In genomic region chr14:49920935-49921334, GRCh38 we compare ENCODE assay signal across 25 cellular contexts. TPM values are rescaled to one million over a fixed set of nuclear protein-coding genes. Genes with fewer than 3 reads are reported as not detected.
DNase-seq lines count a peak whose midpoint lies in the region; ATAC-seq, FAIRE-seq and TF ChIP-seq lines count a peak whose summit lies in the region.
"Had no signal": no experiment of that assay in that cellular context is flagged by ENCODE, and none has a peak within 500 bp of the region (broad histone marks: within the 10 kb centered on the region; RNA-seq: fewer than 3 reads in every experiment).

No MANE protein-coding gene starts in this region.

- H3K4me1 Mint-ChIP-seq in activated CD8-positive, alpha-beta T cell treated with anti-CD3 and anti-CD28 coated beads for 36 hours (ENCODE audit: low read depth): peaks cover 14% of the 10 kb centered on the region
- peaks cover 12% of the 10 kb centered on the region for H3K4me1 Mint-ChIP-seq in activated CD8-positive, alpha-beta T cell treated with anti-CD3 and anti-CD28 coated beads, Interleukin-2, amount 10 ng/mL, durations not matched to agents 7 days and 5 days (ENCODE audit: low read depth)
- H3K4me1 Mint-ChIP-seq: immature natural killer cell had no signal

- H2AFZ ChIP-seq in GM12878 (ENCODE audit: control insufficient read depth, low read depth, low read length): peak overlapping the region; percentile 43

- H4K20me1 ChIP-seq in GM12878 (ENCODE audit: control insufficient read depth, insufficient read depth): no peaks in the 10 kb centered on the region
- H4K20me1 ChIP-seq: BLaER1 had no signal

- peak; percentile 60 for ATAC-seq in activated CD8-positive, alpha-beta T cell treated with anti-CD3 and anti-CD28 coated beads for 36 hours
- no peak for ATAC-seq in activated CD8-positive, alpha-beta T cell treated with anti-CD3 and anti-CD28 coated beads, Interleukin-2, amount 10 ng/mL, durations not matched to agents 7 days and 5 days
- ATAC-seq in HG03565 (IDR thresholded peaks at IDR 0.05; ENCODE audit: unreplicated experiment): peak; percentile 49
- peak; percentile 95 for ATAC-seq in GM12878
- ATAC-seq in GM18520 (IDR thresholded peaks at IDR 0.05; ENCODE audit: unreplicated experiment): no peak

- no peak for DNase-seq in activated CD8-positive, alpha-beta T cell treated with anti-CD3 and anti-CD28 coated beads for 36 hours
- DNase-seq in activated CD8-positive, alpha-beta T cell treated with anti-CD3 and anti-CD28 coated beads, Interleukin-2, amount 10 ng/mL, durations not matched to agents 7 days and 5 days: no peak
- no peak for DNase-seq in GM12878 (ENCODE audit: low read depth, low spot score)
- no peak for DNase-seq in transverse colon
- DNase-seq in brain microvascular endothelial cell: no peak
- DNase-seq in activated CD4-positive, alpha-beta T cell treated with anti-CD3 and anti-CD28 coated beads for 48 hours: no peak
- DNase-seq: activated CD4-positive, alpha-beta memory T cell treated with anti-CD3 and anti-CD28 coated beads for 36 hours; activated naive CD4-positive, alpha-beta T cell treated with anti-CD3 and anti-CD28 coated beads, Interleukin-2, amount 50 U/mL, for 16 hours; activated T-cell treated with anti-CD3 and anti-CD28 coated beads, Interleukin-2, amount 50 U/mL, for 4 hours; anterior cingulate cortex; Calu3; central memory CD4-positive, alpha-beta T cell; dorsolateral prefrontal cortex; immature natural killer cell; NCI-H774; stimulated activated CD4-positive, alpha-beta T cell treated with anti-CD3 and anti-CD28 coated beads, Interleukin-4, amount 100 ng/mL, for 4 hours; WERI-Rb-1 had no signal

- H3K4me3 ChIP-seq in GM12878: no peak overlapping the region
- H3K4me3 ChIP-seq in transverse colon: no peak overlapping the region
- no peak overlapping the region for H3K4me3 ChIP-seq in brain microvascular endothelial cell (ENCODE audit: low read depth, low read length)
- H3K4me3 ChIP-seq: BLaER1, dorsolateral prefrontal cortex, SJSA1, smooth muscle cell, vagina had no signal

- H3K9me3 Mint-ChIP-seq in activated CD8-positive, alpha-beta T cell treated with anti-CD3 and anti-CD28 coated beads for 36 hours: no peaks in the 10 kb centered on the region
- H3K9me3 Mint-ChIP-seq in activated CD8-positive, alpha-beta T cell treated with anti-CD3 and anti-CD28 coated beads, Interleukin-2, amount 10 ng/mL, durations not matched to agents 7 days and 5 days (ENCODE audit: insufficient read depth): no peaks in the 10 kb centered on the region
- H3K9me3 Mint-ChIP-seq: activated CD4-positive, alpha-beta memory T cell treated with anti-CD3 and anti-CD28 coated beads for 36 hours; activated T-cell treated with anti-CD3 and anti-CD28 coated beads, Interleukin-2, amount 50 U/mL, for 4 hours; immature natural killer cell had no signal

- TF ChIP-seq EP300 in GM12878 (IDR thresholded peaks at IDR 0.05; ENCODE audit: borderline replicate concordance in 1 of 2, control insufficient read depth in 1 of 2, low read depth in 2 of 2, low read length in 2 of 2) (no peak), transverse colon (IDR thresholded peaks at IDR 0.05; ENCODE audit: low read depth) (no peak)

- 7% methylated on average over 2 of the region's 2 CpGs for WGBS in GM12878 (ENCODE audit: insufficient coverage, insufficient replicate concordance, low lambda C conversion rate, missing lambda C conversion rate)
- WGBS in transverse colon (ENCODE audit: low coverage in 1 of 2), 2 donors: 76 to 93% methylated on average over 2 of the region's 2 CpGs

- CTCF ChIA-PET in activated CD8-positive, alpha-beta T cell treated with anti-CD3 and anti-CD28 coated beads for 36 hours (lab: Charles Lee): no interaction called here
- CTCF ChIA-PET in activated CD8-positive, alpha-beta T cell treated with anti-CD3 and anti-CD28 coated beads, Interleukin-2, amount 10 ng/mL, durations not matched to agents 7 days and 5 days (lab: Charles Lee): interaction anchor here (1.1 kb wide), 1 partner anchor 59 kb away, joined by 3 read pairs; no protein-coding TSS in a partner anchor
- CTCF ChIA-PET in GM12878 (lab: Yijun Ruan, JAX): no interaction called here

- no peak overlapping the region for H3K9ac ChIP-seq in GM12878 (ENCODE audit: control insufficient read depth, insufficient read depth, low read length)
- H3K9ac ChIP-seq: BLaER1 had no signal

- no TSS peak for BruUV-seq in GM12878 (replicated peaks; lab: Mats Ljungman, UMichigan)

- H3K9me3 ChIP-seq in GM12878 (replicated peaks; ENCODE audit: control insufficient read depth, insufficient read depth, low read length) (no peaks in the 10 kb centered on the region), transverse colon (no peaks in the 10 kb centered on the region)
- H3K9me3 ChIP-seq: BLaER1, SJSA1, vagina had no signal

- RAD21 ChIA-PET in GM12878 (lab: Charles Lee; ENCODE audit: unreplicated experiment): interaction anchor here (0.7 to 1.0 kb wide), 3 partner anchors 9 to 82 kb away, joined by 3 to 6 read pairs (median 4); no protein-coding TSS in a partner anchor

- TF ChIP-seq POLR2A in GM12878 (IDR thresholded peaks at IDR 0.05; ENCODE audit: low read depth, low read length) (no peak), transverse colon (IDR thresholded peaks at IDR 0.05) (no peak)

- POLR2A ChIA-PET in activated CD8-positive, alpha-beta T cell treated with anti-CD3 and anti-CD28 coated beads for 36 hours (lab: Charles Lee): no interaction called here
- POLR2A ChIA-PET in activated CD8-positive, alpha-beta T cell treated with anti-CD3 and anti-CD28 coated beads, Interleukin-2, amount 10 ng/mL, durations not matched to agents 7 days and 5 days (lab: Charles Lee): no interaction called here
- POLR2A ChIA-PET in GM12878 (lab: Charles Lee): interaction anchor here (0.5 to 1.2 kb wide), 4 partner anchors 9 to 80 kb away, joined by 3 to 5 read pairs (median 3); no protein-coding TSS in a partner anchor

- no peak for FAIRE-seq in GM12878 (lab: Jason Lieb, UNC)
- FAIRE-seq: A204.1 had no signal

- no peak overlapping the region for H3K4me2 ChIP-seq in GM12878 (ENCODE audit: control insufficient read depth, insufficient read depth)
- H3K4me2 ChIP-seq: BLaER1, smooth muscle cell had no signal

- no peak for TF ChIP-seq RAD21 in GM12878 (IDR thresholded peaks at IDR 0.05; ENCODE audit: insufficient read depth, low read depth, low read length)

- SMC1A ChIA-PET in GM12878 (lab: Charles Lee; ENCODE audit: uncharacterized antibody, unreplicated experiment): interaction anchor here (0.7 to 1.2 kb wide), 2 partner anchors 13 to 28 kb away, joined by 3 to 5 read pairs; no protein-coding TSS in a partner anchor

- no peak for TF ChIP-seq CTCF in activated CD8-positive, alpha-beta T cell treated with anti-CD3 and anti-CD28 coated beads for 36 hours (IDR thresholded peaks at IDR 0.05)
- TF ChIP-seq CTCF in GM12878 (IDR thresholded peaks at IDR 0.05 in 2 of 3, conservative IDR thresholded peaks at IDR 0.05 in 1 of 3; ENCODE audit: control insufficient read depth in 2 of 3, extremely low read depth in 1 of 3, insufficient read depth in 1 of 3, low read depth in 3 of 3, low read length in 3 of 3) (no peak), transverse colon (IDR thresholded peaks at IDR 0.05) (no peak), brain microvascular endothelial cell (IDR thresholded peaks at IDR 0.05; ENCODE audit: low read depth, low read length, missing control alignments) (no peak)

- H3K27me3 ChIP-seq in GM12878 (replicated peaks in 1 of 2; ENCODE audit: control insufficient read depth in 2 of 2, insufficient read depth in 2 of 2, low read length in 1 of 2) (no peaks in the 10 kb centered on the region), transverse colon (no peaks in the 10 kb centered on the region), brain microvascular endothelial cell (replicated peaks) (no peaks in the 10 kb centered on the region)
- H3K27me3 ChIP-seq: BLaER1, dorsolateral prefrontal cortex, SJSA1, vagina had no signal

- intact Hi-C loops in activated CD8-positive, alpha-beta T cell treated with anti-CD3 and anti-CD28 coated beads for 36 hours (cut with micrococcal nuclease): no loop called here
- intact Hi-C loops in GM12878 (cut with micrococcal nuclease; ENCODE audit: unreplicated experiment) (no loop called here), transverse colon (cut with DNase I; ENCODE audit: low total_unique reads) (no loop called here)

- no peak overlapping the region for H3K4me3 Mint-ChIP-seq in activated CD8-positive, alpha-beta T cell treated with anti-CD3 and anti-CD28 coated beads for 36 hours
- H3K4me3 Mint-ChIP-seq in activated CD8-positive, alpha-beta T cell treated with anti-CD3 and anti-CD28 coated beads, Interleukin-2, amount 10 ng/mL, durations not matched to agents 7 days and 5 days: no peak overlapping the region
- H3K4me3 Mint-ChIP-seq: activated CD4-positive, alpha-beta memory T cell treated with anti-CD3 and anti-CD28 coated beads for 36 hours; activated T-cell treated with anti-CD3 and anti-CD28 coated beads, Interleukin-2, amount 50 U/mL, for 4 hours; immature natural killer cell had no signal

- no peak overlapping the region for H3K27ac ChIP-seq in GM12878 (ENCODE audit: control insufficient read depth, insufficient read depth)
- peak overlapping the region in 3 of 4 donors; percentile 21 to 55 (median 21) for H3K27ac ChIP-seq in transverse colon
- no peak overlapping the region for H3K27ac ChIP-seq in brain microvascular endothelial cell
- H3K27ac ChIP-seq: BLaER1, dorsolateral prefrontal cortex, HL-60, SJSA1, vagina, WERI-Rb-1 had no signal

- no peaks in the 10 kb centered on the region for H3K27me3 Mint-ChIP-seq in activated CD8-positive, alpha-beta T cell treated with anti-CD3 and anti-CD28 coated beads for 36 hours
- H3K27me3 Mint-ChIP-seq in activated CD8-positive, alpha-beta T cell treated with anti-CD3 and anti-CD28 coated beads, Interleukin-2, amount 10 ng/mL, durations not matched to agents 7 days and 5 days (ENCODE audit: low read depth): no peaks in the 10 kb centered on the region
- H3K27me3 Mint-ChIP-seq: activated CD4-positive, alpha-beta memory T cell treated with anti-CD3 and anti-CD28 coated beads for 36 hours had no signal

- no peaks in the 10 kb centered on the region for H3K36me3 Mint-ChIP-seq in activated CD8-positive, alpha-beta T cell treated with anti-CD3 and anti-CD28 coated beads for 36 hours (ENCODE audit: low read depth)
- H3K36me3 Mint-ChIP-seq in activated CD8-positive, alpha-beta T cell treated with anti-CD3 and anti-CD28 coated beads, Interleukin-2, amount 10 ng/mL, durations not matched to agents 7 days and 5 days (ENCODE audit: low read depth): no peaks in the 10 kb centered on the region
- H3K36me3 Mint-ChIP-seq: activated CD4-positive, alpha-beta memory T cell treated with anti-CD3 and anti-CD28 coated beads for 36 hours had no signal

- in situ Hi-C loops in GM12878 (cut with MboI) (no loop called here), transverse colon (cut with MboI; ENCODE audit: low pct_ligation_motif_present in 1 of 4, low pct_unique_long_range_greater_than_20kb in 1 of 4, low sequenced_read_pairs in 3 of 4) (no loop called here), brain microvascular endothelial cell (cut with HindIII; ENCODE audit: low pct_ligation_motif_present, low sequenced_read_pairs) (no loop called here)

- H3K27ac Mint-ChIP-seq in activated CD8-positive, alpha-beta T cell treated with anti-CD3 and anti-CD28 coated beads for 36 hours: no peak overlapping the region
- H3K27ac Mint-ChIP-seq in activated CD8-positive, alpha-beta T cell treated with anti-CD3 and anti-CD28 coated beads, Interleukin-2, amount 10 ng/mL, durations not matched to agents 7 days and 5 days: no peak overlapping the region
- H3K27ac Mint-ChIP-seq: activated CD4-positive, alpha-beta memory T cell treated with anti-CD3 and anti-CD28 coated beads for 36 hours; immature natural killer cell had no signal

- H3K4me1 ChIP-seq in GM12878 (ENCODE audit: control insufficient read depth, insufficient read depth, low read length) (peaks cover 6% of the 10 kb centered on the region), transverse colon (peaks cover 0 to 6% (median 0%) of the 10 kb centered on the region in 4 donors)
- H3K4me1 ChIP-seq: SJSA1, vagina had no signal

- no peaks in the 10 kb centered on the region for H3K36me3 ChIP-seq in GM12878 (ENCODE audit: control insufficient read depth in 2 of 2, insufficient read depth in 2 of 2, low read length in 1 of 2)
- no peaks in the 10 kb centered on the region for H3K36me3 ChIP-seq in transverse colon
- H3K36me3 ChIP-seq in brain microvascular endothelial cell (replicated peaks): no peaks in the 10 kb centered on the region
- H3K36me3 ChIP-seq: BLaER1, SJSA1, vagina, WERI-Rb-1 had no signal

- H3K79me2 ChIP-seq in GM12878 (ENCODE audit: control insufficient read depth, insufficient read depth, low read length): no peaks in the 10 kb centered on the region

RNA-seq across cellular contexts. Expression of gene ARF6, which starts 28.1 kb away (rescaled TPM):
- 100 to 1,000 TPM; 170 TPM for total RNA-seq in activated CD8-positive, alpha-beta T cell treated with anti-CD3 and anti-CD28 coated beads for 36 hours
- total RNA-seq in activated CD8-positive, alpha-beta T cell treated with anti-CD3 and anti-CD28 coated beads, Interleukin-2, amount 10 ng/mL, durations not matched to agents 7 days and 5 days: 100 to 1,000 TPM; 183 to 193 TPM
- 27.7 and 30.1 TPM in 2 replicates for total RNA-seq in GM12878 (2013; cell fraction: nucleolus; rRNA removed)
- 64.5 and 66.1 TPM in 2 replicates for total RNA-seq in GM12878 (2014; rRNA removed)
- 49.8 and 50.0 TPM in 2 replicates for total RNA-seq in GM12878 (2014; rRNA removed; fragmentation: Illumina TruSeq; extraction: Trizol)
- total RNA-seq in GM12878 (2021): 91.3 and 94.2 TPM in 2 replicates
- polyA plus RNA-seq in GM12878 (2011; ENCODE audit: low read depth): 27.1 TPM
- 47.8 and 52.2 TPM in 2 replicates for polyA plus RNA-seq in GM12878 (2011; rRNA removed)
- polyA plus RNA-seq in GM12878 (2011; cell fraction: cytosol; rRNA removed): 32.4 and 36.0 TPM in 2 replicates
- polyA plus RNA-seq in GM12878 (2011; cell fraction: nucleus; rRNA removed): 27.7 and 42.9 TPM in 2 replicates
- polyA plus RNA-seq in GM12878 (2012): 57.0 and 69.3 TPM in 2 replicates
- 74.8 and 82.5 TPM in 2 replicates for polyA plus RNA-seq in GM12878 (2014; fragmentation: Illumina TruSeq; extraction: Trizol)
- 10 to 100 TPM; 46.8 to 86.6 TPM for polyA plus RNA-seq in GM12878 (2014; fragmentation: Nextera tagmentation; extraction: Ambion mirVana)
- polyA plus RNA-seq in GM12878 (2014; rRNA removed): 69.1 and 73.0 TPM in 2 replicates
- 100 to 1,000 TPM; 125 to 128 TPM for polyA plus RNA-seq in GM12878 (2016; fragmentation: Nextera tagmentation; extraction: Ambion mirVana)
- 35.5 and 38.3 TPM in 2 replicates for polyA minus RNA-seq in GM12878 (2011; rRNA and poly(A)+ RNA removed)
- 16.7 and 23.6 TPM in 2 replicates for polyA minus RNA-seq in GM12878 (2011; cell fraction: cytosol; rRNA and poly(A)+ RNA removed)
- polyA minus RNA-seq in GM12878 (2011; cell fraction: nucleus; rRNA and poly(A)+ RNA removed): 20.7 and 36.2 TPM in 2 replicates
- total RNA-seq in transverse colon: 100 to 1,000 TPM in 2 of 4 donors, 10 to 100 TPM in 2; 70.3 to 120 (median 101) TPM

Comparison
In these comparisons a context has a peak if more than half of its experiments do, and no peak if none do; other contexts are left out.
1. ATAC-seq: peak in activated CD8-positive, alpha-beta T cell treated with anti-CD3 and anti-CD28 coated beads for 36 hours (single experiment), HG03565 (single experiment) and GM12878 (single experiment); none in activated CD8-positive, alpha-beta T cell treated with anti-CD3 and anti-CD28 coated beads, Interleukin-2, amount 10 ng/mL, durations not matched to agents 7 days and 5 days (single experiment) and GM18520 (single experiment).
2. H3K27ac ChIP-seq: peak in transverse colon (3 of 4); none in GM12878 (single experiment) and brain microvascular endothelial cell (single experiment).